In genomic region chr2:204550738-204551137, GRCh38 we compare ENCODE assay signal across 14 cellular contexts. TPM values are rescaled to one million over a fixed set of nuclear protein-coding genes. Genes with fewer than 3 reads are reported as not detected.
DNase-seq lines count a peak whose midpoint lies in the region; ATAC-seq and TF ChIP-seq lines count a peak whose summit lies in the region.
"Had no signal": no experiment of that assay in that cellular context is flagged by ENCODE, and none has a peak within 500 bp of the region (broad histone marks: within the 10 kb centered on the region; RNA-seq: fewer than 3 reads in every experiment).

No MANE protein-coding gene starts in this region.

- H3K27me3 ChIP-seq in PC-3 (ENCODE audit: low read length) (no peaks in the 10 kb centered on the region), osteoblast (ENCODE audit: insufficient read depth, low read length) (no peaks in the 10 kb centered on the region)

- intact Hi-C loops in PC-3 (cut with micrococcal nuclease) (no loop called here), lower leg skin (cut with DNase I; ENCODE audit: low total_unique reads) (no loop called here)

- no peak overlapping the region for H3K4me2 ChIP-seq in PC-3 (ENCODE audit: low read length)
- H3K4me2 ChIP-seq in osteoblast (ENCODE audit: insufficient read depth, low read length): peak overlapping the region; percentile 47
- H3K4me2 ChIP-seq: KMS-11 had no signal

- H4K20me1 ChIP-seq in PC-3 (ENCODE audit: low read length) (no peaks in the 10 kb centered on the region), osteoblast (ENCODE audit: insufficient read depth, low read length) (no peaks in the 10 kb centered on the region)

- no peak for TF ChIP-seq POLR2A in lower leg skin (IDR thresholded peaks at IDR 0.05)

- peak; percentile 95 for DNase-seq in AG10803 (ENCODE audit: low read depth)
- DNase-seq in PC-3: peak; percentile 15
- peak; percentile 83 for DNase-seq in fibroblast of gingiva (ENCODE audit: low read depth)
- DNase-seq in osteoblast (ENCODE audit: insufficient read length, low spot score, missing footprints): no peak
- DNase-seq in NK-92 treated with Interleukin-12 subunit alpha and Interleukin-12 subunit beta, amount 100 ng/mL, for 24 hours (lab: John Stamatoyannopoulos, UW): no peak
- DNase-seq in KBM-7: no peak
- no peak for DNase-seq in 8988T
- DNase-seq in lower leg skin (ENCODE audit: low spot score in 2 of 2): no peak
- DNase-seq: activated CD4-positive, alpha-beta T cell treated with anti-CD3 and anti-CD28 coated beads for 48 hours; activated naive CD4-positive, alpha-beta T cell; CD4-positive, CD25-positive, alpha-beta regulatory T cell; left ventricle myocardium superior had no signal

- H3K9ac ChIP-seq in PC-3 (ENCODE audit: low read length): no peak overlapping the region
- H3K9ac ChIP-seq: KMS-11 had no signal

- in situ Hi-C loops in KBM-7 (cut with MboI; ENCODE audit: low pct_unique_long_range_greater_than_20kb, low sequenced_read_pairs): no loop called here

- H3K9me2 ChIP-seq in PC-3 (replicated peaks; ENCODE audit: low read length): no peaks in the 10 kb centered on the region

- peaks cover 30% of the 10 kb centered on the region for H3K79me2 ChIP-seq in PC-3 (ENCODE audit: low read length)
- H3K79me2 ChIP-seq in osteoblast (ENCODE audit: insufficient read depth, low read length): peaks cover 53% of the 10 kb centered on the region

- POLR2A ChIA-PET in PC-3 (lab: Charles Lee; ENCODE audit: unreplicated experiment): no interaction called here

- H3F3A ChIP-seq in PC-3 (ENCODE audit: low read length, unreplicated experiment): no peaks in the 10 kb centered on the region

- TF ChIP-seq CTCF in AG10803 (conservative IDR thresholded peaks at IDR 0.05; ENCODE audit: low read length): no peak
- TF ChIP-seq CTCF in PC-3 (conservative IDR thresholded peaks at IDR 0.05; ENCODE audit: low read depth, low read length): no peak
- no peak for TF ChIP-seq CTCF in osteoblast (IDR thresholded peaks at IDR 0.05; ENCODE audit: extremely low read depth, low read depth, low read length)
- TF ChIP-seq CTCF in lower leg skin (IDR thresholded peaks at IDR 0.05): no peak

- H3K27ac ChIP-seq in PC-3 (ENCODE audit: low read length): no peak overlapping the region
- H3K27ac ChIP-seq in osteoblast (ENCODE audit: low read depth, low read length): peak overlapping the region; percentile 64
- H3K27ac ChIP-seq: KMS-11 had no signal

- H3K4me1 ChIP-seq in PC-3 (ENCODE audit: insufficient read depth, low read length) (peaks cover 12% of the 10 kb centered on the region), osteoblast (ENCODE audit: insufficient read depth, low read length) (peaks cover 22% of the 10 kb centered on the region)

- no peaks in the 10 kb centered on the region for H3K9me3 ChIP-seq in PC-3 (ENCODE audit: low read length)
- no peaks in the 10 kb centered on the region for H3K9me3 ChIP-seq in osteoblast (ENCODE audit: low read depth, low read length)

- WGBS in lower leg skin, 2 donors: 33% methylated on average over 2 of the region's 2 CpGs

- CTCF ChIA-PET in PC-3 (lab: Charles Lee): no interaction called here

- H2AFZ ChIP-seq in PC-3 (ENCODE audit: low read length) (no peak overlapping the region), osteoblast (ENCODE audit: low read length) (peak overlapping the region; percentile 43)

- peak; percentile 25 for ATAC-seq in PC-3
- ATAC-seq: left ventricle myocardium superior had no signal

- BruUV-seq in PC-3 (replicated peaks; lab: Mats Ljungman, UMichigan): no TSS peak

- no peak overlapping the region for H3K4me3 ChIP-seq in AG10803 (ENCODE audit: low read length)
- no peak overlapping the region for H3K4me3 ChIP-seq in PC-3 (ENCODE audit: low read length)
- H3K4me3 ChIP-seq in osteoblast (ENCODE audit: insufficient read depth, low read length): no peak overlapping the region
- H3K4me3 ChIP-seq in lower leg skin (ENCODE audit: low read depth, poor library complexity, severe bottlenecking): no peak overlapping the region
- H3K4me3 ChIP-seq: skin epidermis had no signal

- H3K36me3 ChIP-seq in PC-3 (ENCODE audit: low read depth, low read length): no peaks in the 10 kb centered on the region
- H3K36me3 ChIP-seq in osteoblast (ENCODE audit: insufficient read depth, low read length): no peaks in the 10 kb centered on the region

RNA-seq across cellular contexts. Expression of gene PARD3B, which starts 5.5 kb away (rescaled TPM):
- total RNA-seq in PC-3 (2014; rRNA removed): 3.9 and 10.9 TPM in 2 replicates
- total RNA-seq in osteoblast: 20.3 and 22.4 TPM in 2 replicates
- total RNA-seq in lower leg skin: 10 to 100 TPM in 3 of 4 donors, 1 to 10 TPM in 1; 6.5 to 17.3 (median 12.7) TPM

Comparison
In these comparisons a context has a peak if more than half of its experiments do, and no peak if none do; other contexts are left out.
1. DNase-seq: peak in AG10803 (single experiment), PC-3 (single experiment) and fibroblast of gingiva (single experiment); none in osteoblast (single experiment), NK-92 treated with Interleukin-12 subunit alpha and Interleukin-12 subunit beta, amount 100 ng/mL, for 24 hours (single experiment), KBM-7 (single experiment), 8988T (single experiment) and lower leg skin (0 of 2).